1 cellular context compared by ENCODE assay signal in genomic region chr17:76667356-76667755, GRCh38.
TF ChIP-seq lines count a peak whose summit lies in the region.

No MANE protein-coding gene starts in this region.

TF ChIP-seq in IMR-90, 13 proteins besides CTCF, POLR2A, EP300 and RAD21:
- no peak for TF ChIP-seq MAZ (IDR thresholded peaks at IDR 0.05; ENCODE audit: borderline replicate concordance, low read depth, low read length)
- TF ChIP-seq MAFK (IDR thresholded peaks at IDR 0.05; ENCODE audit: low read depth, low read length), result no peak
- no peak for TF ChIP-seq RFX5 (IDR thresholded peaks at IDR 0.05; ENCODE audit: low read depth, low read length)
- no peak for TF ChIP-seq FOS (IDR thresholded peaks at IDR 0.05; ENCODE audit: low read depth, low read length)
- TF ChIP-seq, protein P1, sequence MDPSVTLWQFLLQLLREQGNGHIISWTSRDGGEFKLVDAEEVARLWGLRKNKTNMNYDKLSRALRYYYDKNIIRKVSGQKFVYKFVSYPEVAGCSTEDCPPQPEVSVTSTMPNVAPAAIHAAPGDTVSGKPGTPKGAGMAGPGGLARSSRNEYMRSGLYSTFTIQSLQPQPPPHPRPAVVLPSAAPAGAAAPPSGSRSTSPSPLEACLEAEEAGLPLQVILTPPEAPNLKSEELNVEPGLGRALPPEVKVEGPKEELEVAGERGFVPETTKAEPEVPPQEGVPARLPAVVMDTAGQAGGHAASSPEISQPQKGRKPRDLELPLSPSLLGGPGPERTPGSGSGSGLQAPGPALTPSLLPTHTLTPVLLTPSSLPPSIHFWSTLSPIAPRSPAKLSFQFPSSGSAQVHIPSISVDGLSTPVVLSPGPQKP (IDR thresholded peaks at IDR 0.05; ENCODE audit: borderline replicate concordance, low read depth, low read length), result no peak
- TF ChIP-seq NFE2L2 (IDR thresholded peaks at IDR 0.05; ENCODE audit: low read depth, low read length), result no peak
- TF ChIP-seq BHLHE40 (IDR thresholded peaks at IDR 0.05; ENCODE audit: low read depth, low read length), result no peak
- no peak for TF ChIP-seq CHD1 (IDR thresholded peaks at IDR 0.05; ENCODE audit: low read depth, low read length)
- TF ChIP-seq SMC3 (IDR thresholded peaks at IDR 0.05; ENCODE audit: low read depth, low read length), result no peak
